1 cellular context compared by ENCODE assay signal in genomic region chr1:65344171-65344570, GRCh38.
TF ChIP-seq lines count a peak whose summit lies in the region.

No MANE protein-coding gene starts in this region.

TF ChIP-seq in HepG2, 621 proteins besides CTCF, POLR2A, EP300 and RAD21:
- no peak for TF ChIP-seq ZNF282 (IDR thresholded peaks at IDR 0.05; ENCODE audit: partially characterized antibody)
- no peak for TF ChIP-seq KLF9 (CRISPR knock-in tag; IDR thresholded peaks at IDR 0.05; ENCODE audit: low read depth)
- TF ChIP-seq CEBPB (IDR thresholded peaks at IDR 0.05; ENCODE audit: borderline replicate concordance, low read depth, low read length), result peak; percentile 29; the same call in 1 of the 2 replicates
- no peak for TF ChIP-seq MEF2D (CRISPR knock-in tag; IDR thresholded peaks at IDR 0.05)
- TF ChIP-seq HOXA7 (CRISPR knock-in tag; IDR thresholded peaks at IDR 0.05), result no peak
- no peak for TF ChIP-seq MAZ (IDR thresholded peaks at IDR 0.05; ENCODE audit: borderline replicate concordance, low read depth, low read length)
- TF ChIP-seq MAZ (CRISPR knock-in tag; IDR thresholded peaks at IDR 0.05; ENCODE audit: low read depth), result no peak
